20 cellular contexts compared by ENCODE assay signal in the genomic region with DNA sequence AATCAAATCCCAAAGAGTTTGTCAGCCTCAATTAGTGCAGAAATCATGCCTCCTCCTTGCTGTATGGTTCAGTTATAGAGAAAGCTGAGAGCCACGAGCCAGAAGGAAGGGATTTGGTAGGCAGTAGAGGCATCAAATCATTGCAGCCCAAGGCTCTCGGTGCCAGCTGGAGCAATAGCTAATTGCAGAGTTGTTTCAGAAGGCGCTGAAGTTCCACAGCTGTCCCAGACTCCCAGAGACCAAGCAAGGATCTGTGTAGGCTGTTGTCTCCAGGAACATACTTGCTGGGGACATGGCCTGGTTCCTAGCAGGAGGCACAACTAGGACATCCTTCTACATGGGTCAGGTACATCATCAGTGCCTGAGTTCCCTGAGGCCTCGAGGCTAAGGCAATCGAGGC.
DNase-seq lines count a peak whose midpoint lies in the region; FAIRE-seq and TF ChIP-seq lines count a peak whose summit lies in the region.
"Had no signal": no experiment of that assay in that cellular context is flagged by ENCODE, and none has a peak within 500 bp of the region (broad histone marks: within the 10 kb centered on the region; RNA-seq: fewer than 3 reads in every experiment).

No MANE protein-coding gene starts in this region.

- H3K27me3 ChIP-seq in H1 (replicated peaks in 1 of 4; ENCODE audit: control insufficient read depth in 3 of 4, extremely low read depth in 1 of 4, insufficient read depth in 3 of 4, low read length in 3 of 4): 0 out of 7 replicates have a peak, but pooled peaks cover 0 to 2% (median 0%) of the 10 kb centered on the region in 4 experiments
- H3K27me3 ChIP-seq in trophoblast cell (ENCODE audit: insufficient read depth, low read length): no peaks in the 10 kb centered on the region
- H3K27me3 ChIP-seq: BE2C had no signal

- CTCF ChIA-PET in H1 (lab: Charles Lee; ENCODE audit: partially characterized antibody): interaction anchor here (0.7 to 3.1 kb wide), 7 partner anchors 15 to 189 kb away, joined by 3 to 11 read pairs (median 5); no protein-coding TSS in a partner anchor

- no peaks in the 10 kb centered on the region for H4K20me1 ChIP-seq in H1 (replicated peaks in 1 of 2; ENCODE audit: control insufficient read depth in 1 of 2, insufficient read depth in 2 of 2, low read length in 2 of 2)

- H3K27ac ChIP-seq in H1 (ENCODE audit: low read depth, low read length): no peak overlapping the region
- H3K27ac ChIP-seq in trophoblast cell (ENCODE audit: low read depth, low read length): no peak overlapping the region
- H3K27ac ChIP-seq: 22Rv1, GM23248 had no signal

- no peaks in the 10 kb centered on the region; the same call in 1 of the 2 replicates for H3K23me2 ChIP-seq in H1 (ENCODE audit: low read depth, low read length)

- TF ChIP-seq POLR2A in H1 (IDR thresholded peaks at IDR 0.05; ENCODE audit: control extremely low read depth in 1 of 2, low read depth in 2 of 2, low read length in 2 of 2): no peak

- no peak overlapping the region for H4K8ac ChIP-seq in H1 (ENCODE audit: extremely low read depth, insufficient read depth, low read length)
- no peak overlapping the region for H4K8ac ChIP-seq in trophoblast cell (ENCODE audit: low read depth, low read length)

- no peak overlapping the region for H3K56ac ChIP-seq in H1 (replicated peaks; ENCODE audit: insufficient read length, low read depth, low read length)

- H2AFZ ChIP-seq in H1 (ENCODE audit: low read length) (no peak overlapping the region; the same call in 1 of the 2 replicates), trophoblast cell (ENCODE audit: insufficient read depth, low read length, poor library complexity) (no peak overlapping the region)
- H2AFZ ChIP-seq: GM23248 had no signal

- H3K4me2 ChIP-seq in H1 (ENCODE audit: insufficient read depth in 1 of 2, low read depth in 2 of 2, low read length in 2 of 2) (no peak overlapping the region), trophoblast cell (ENCODE audit: low read length) (no peak overlapping the region)

- no peak for TF ChIP-seq EP300 in H1 (IDR thresholded peaks at IDR 0.05; ENCODE audit: borderline replicate concordance in 1 of 2, low read depth in 2 of 2, low read length in 2 of 2)

- WGBS in H1 (ENCODE audit: extremely low coverage in 1 of 2, insufficient coverage in 1 of 2, insufficient read length in 1 of 2, insufficient replicate concordance in 2 of 2, low coverage in 1 of 2, low lambda C conversion rate in 2 of 2, missing lambda C conversion rate in 1 of 2), 2 experiments: 91% methylated on average over 5 of the region's 5 CpGs; no CpG with 5 or more reads in 1 of the 2 experiments
- no CpG with 5 or more reads among the region's 5 CpGs for WGBS in trophoblast cell (ENCODE audit: extremely low coverage, insufficient coverage, insufficient read length)

- H2BK12ac ChIP-seq in H1 (ENCODE audit: low read depth, low read length) (no peak overlapping the region), trophoblast cell (ENCODE audit: low read length) (no peak overlapping the region)

- DNase-seq in Ammon's horn (ENCODE audit: low spot score) (peak; percentile 13), H1 (ENCODE audit: low read depth in 1 of 2, low spot score in 2 of 2) (no peak), posterior cingulate gyrus (peak in 6 of 10 donors; percentile 20 to 89 (median 48)), NCI-H526 (lab: John Stamatoyannopoulos, UW) (no peak), trophoblast cell (no peak)
- no peak for DNase-seq in activated CD4-positive, alpha-beta T cell treated with anti-CD3 and anti-CD28 coated beads, Interleukin-2, amount 50 U/mL, for 48 hours
- DNase-seq: BE2C; C1 segment of cervical spinal cord; Calu3; CD4-positive, alpha-beta memory T cell; COR-L47; DMS53; DMS79 treated with DMSO at 0.1 percent for 48 hours; GF-D8; GM23248; H9 had no signal

- H3K79me2 ChIP-seq in H1 (ENCODE audit: control insufficient read depth in 1 of 2, insufficient read depth in 2 of 2, low read length in 2 of 2) (no peaks in the 10 kb centered on the region), trophoblast cell (ENCODE audit: control insufficient read depth, insufficient read depth, low read length, poor library complexity) (no peaks in the 10 kb centered on the region)

- no peak overlapping the region for H3K23ac ChIP-seq in H1 (ENCODE audit: insufficient read length)
- no peak overlapping the region for H3K23ac ChIP-seq in trophoblast cell (ENCODE audit: low read length)

- H2BK5ac ChIP-seq in H1 (ENCODE audit: low read depth, low read length) (no peak overlapping the region), trophoblast cell (ENCODE audit: low read depth, low read length, poor library complexity) (no peak overlapping the region)

- H3K79me1 ChIP-seq in H1 (ENCODE audit: low read depth, low read length): no peaks in the 10 kb centered on the region
- no peaks in the 10 kb centered on the region for H3K79me1 ChIP-seq in trophoblast cell (ENCODE audit: low read length)

- H4K5ac ChIP-seq in H1 (ENCODE audit: insufficient read length, low read depth, low read length): no peak overlapping the region

- H3K4me1 ChIP-seq in H1 (replicated peaks in 1 of 4; ENCODE audit: control insufficient read depth in 3 of 4, insufficient read depth in 4 of 4, low read length in 3 of 4) (no peaks in the 10 kb centered on the region), trophoblast cell (ENCODE audit: control insufficient read depth in 1 of 2, insufficient read depth in 2 of 2, low read length in 2 of 2) (no peaks in the 10 kb centered on the region)
- H3K4me1 ChIP-seq: BE2C had no signal

- intact Hi-C loops in posterior cingulate gyrus (cut with DNase I): no loop called here

- no peak overlapping the region for H3K14ac ChIP-seq in H1 (ENCODE audit: insufficient read length)
- H3K14ac ChIP-seq in trophoblast cell (ENCODE audit: low read length): no peak overlapping the region

- H3K9ac ChIP-seq in H1 (replicated peaks in 1 of 4; ENCODE audit: extremely low read depth in 1 of 4, low read depth in 3 of 4, low read length in 3 of 4): no peak overlapping the region
- no peak overlapping the region for H3K9ac ChIP-seq in trophoblast cell (ENCODE audit: low read length)
- H3K9ac ChIP-seq: GM23248 had no signal

- H4K12ac ChIP-seq in trophoblast cell (ENCODE audit: low read depth, low read length): no peak overlapping the region

- H3K36me3 ChIP-seq in H1 (ENCODE audit: control insufficient read depth in 2 of 4, insufficient read depth in 4 of 4, low read length in 3 of 4): no peaks in the 10 kb centered on the region
- no peaks in the 10 kb centered on the region for H3K36me3 ChIP-seq in trophoblast cell (ENCODE audit: control insufficient read depth in 1 of 2, insufficient read depth in 2 of 2, low read length in 2 of 2)
- H3K36me3 ChIP-seq: BE2C had no signal

- H2BK15ac ChIP-seq in H1 (ENCODE audit: low read length): 0 out of 2 replicates have a peak overlapping the region, but pooled peaks have one; percentile 18

- H2BK20ac ChIP-seq in H1 (ENCODE audit: low read length): no peak overlapping the region

- H3K18ac ChIP-seq in H1 (ENCODE audit: extremely low read depth, low read length): no peak overlapping the region
- no peak overlapping the region for H3K18ac ChIP-seq in trophoblast cell (ENCODE audit: low read length)

- H2BK120ac ChIP-seq in H1 (replicated peaks; ENCODE audit: low read depth, low read length) (no peak overlapping the region), trophoblast cell (ENCODE audit: insufficient read depth, low read length, poor library complexity) (no peak overlapping the region)

- TF ChIP-seq RAD21 in H1 (IDR thresholded peaks at IDR 0.05 in 1 of 2, conservative IDR thresholded peaks at IDR 0.05 in 1 of 2; ENCODE audit: low read depth in 2 of 2, low read length in 2 of 2): no peak

- no peak overlapping the region for H4K91ac ChIP-seq in H1 (replicated peaks; ENCODE audit: insufficient read length, low read length)
- no peak overlapping the region for H4K91ac ChIP-seq in trophoblast cell (ENCODE audit: low read depth, low read length)

- H3K4ac ChIP-seq in H1 (replicated peaks; ENCODE audit: insufficient read length, low read depth, low read length) (no peak overlapping the region), trophoblast cell (ENCODE audit: low read depth, low read length) (no peak overlapping the region)

- H3K4me3 ChIP-seq in H1 (ENCODE audit: extremely low read depth in 1 of 4, insufficient read depth in 2 of 4, low read depth in 3 of 4, low read length in 4 of 4): no peak overlapping the region
- H3K4me3 ChIP-seq in trophoblast cell (ENCODE audit: low read depth, low read length): no peak overlapping the region
- H3K4me3 ChIP-seq: GM23248 had no signal

- TF ChIP-seq CTCF in H1 (IDR thresholded peaks at IDR 0.05; ENCODE audit: control extremely low read depth in 1 of 3, insufficient read depth in 1 of 3, low read depth in 1 of 3, low read length in 3 of 3): no peak

- POLR2A ChIA-PET in H1 (lab: Charles Lee; ENCODE audit: partially characterized antibody): no interaction called here

- H3K9me3 ChIP-seq in H1 (ENCODE audit: insufficient read depth in 2 of 2, low read depth in 1 of 2, low read length in 1 of 2) (no peaks in the 10 kb centered on the region), trophoblast cell (ENCODE audit: insufficient read depth, low read depth, low read length) (no peaks in the 10 kb centered on the region)
- H3K9me3 ChIP-seq: BE2C had no signal

- no peak for FAIRE-seq in H1 (lab: Jason Lieb, UNC)
- FAIRE-seq: A204.1, GM12891, GM19239 had no signal

- H2AK5ac ChIP-seq in H1 (ENCODE audit: low read depth, low read length): no peak overlapping the region
- no peak overlapping the region for H2AK5ac ChIP-seq in trophoblast cell (ENCODE audit: low read length)

TF ChIP-seq in H1, 55 proteins besides CTCF, POLR2A, EP300 and RAD21:
- TF ChIP-seq SIRT6 (IDR thresholded peaks at IDR 0.05; ENCODE audit: low read length) (no peak), SP4 (IDR thresholded peaks at IDR 0.05; ENCODE audit: low read length) (no peak), GABPA (IDR thresholded peaks at IDR 0.05; ENCODE audit: borderline replicate concordance, insufficient read depth, low read length) (no peak), JUN (IDR thresholded peaks at IDR 0.05; ENCODE audit: low read depth, low read length) (no peak), FOSL1 (IDR thresholded peaks at IDR 0.05; ENCODE audit: insufficient read depth, low read depth, low read length) (no peak), JUND (IDR thresholded peaks at IDR 0.05; ENCODE audit: low read length) (no peak), ZNF274 (IDR thresholded peaks at IDR 0.05; ENCODE audit: borderline replicate concordance, extremely low read depth, low read length) (no peak), HDAC2 (IDR thresholded peaks at IDR 0.05; ENCODE audit: borderline replicate concordance in 1 of 2, low read depth in 2 of 2, low read length in 2 of 2) (no peak), NRF1 (IDR thresholded peaks at IDR 0.05; ENCODE audit: low read depth, low read length) (no peak), TCF12 (IDR thresholded peaks at IDR 0.05; ENCODE audit: low read depth, low read length) (no peak)
- TF ChIP-seq, protein P1, sequence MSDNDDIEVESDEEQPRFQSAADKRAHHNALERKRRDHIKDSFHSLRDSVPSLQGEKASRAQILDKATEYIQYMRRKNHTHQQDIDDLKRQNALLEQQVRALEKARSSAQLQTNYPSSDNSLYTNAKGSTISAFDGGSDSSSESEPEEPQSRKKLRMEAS (IDR thresholded peaks at IDR 0.05): no peak

Comparison
In these comparisons a context has a peak if more than half of its experiments do, and no peak if none do; other contexts are left out.
1. DNase-seq: peak in Ammon's horn (single experiment) and posterior cingulate gyrus (6 of 10); none in H1 (0 of 2), NCI-H526 (0 of 2), trophoblast cell (0 of 2) and activated CD4-positive, alpha-beta T cell treated with anti-CD3 and anti-CD28 coated beads, Interleukin-2, amount 50 U/mL, for 48 hours (0 of 2).